10 cellular contexts compared by ENCODE assay signal in genomic region chr18:62596145-62597005, GRCh38.
DNase-seq lines count a peak whose midpoint lies in the region; ATAC-seq and TF ChIP-seq lines count a peak whose summit lies in the region.
"Had no signal": no experiment of that assay in that cellular context is flagged by ENCODE, and none has a peak within 500 bp of the region (broad histone marks: within the 10 kb centered on the region; RNA-seq: fewer than 3 reads in every experiment).

No MANE protein-coding gene starts in this region.

- H3K79me1 ChIP-seq in neuronal stem cell (ENCODE audit: low read depth, low read length): no peaks in the 10 kb centered on the region

- no peak overlapping the region for H3K27ac ChIP-seq in neuronal stem cell (replicated peaks; ENCODE audit: low read length)
- H3K27ac ChIP-seq: thyroid gland had no signal

- H3K9ac ChIP-seq in neuronal stem cell (ENCODE audit: low read depth, low read length, poor library complexity): peak overlapping the region; percentile 83

- TF ChIP-seq CTCF in BJ (IDR thresholded peaks at IDR 0.05; ENCODE audit: insufficient read depth, low read depth, low read length) (no peak), fibroblast of the aortic adventitia (IDR thresholded peaks at IDR 0.05; ENCODE audit: insufficient read depth, low read length) (no peak)

- no CpG with 5 or more reads among the region's 90 CpGs for WGBS in neuronal stem cell (ENCODE audit: extremely low coverage in 2 of 2, insufficient read length in 2 of 2, insufficient replicate concordance in 1 of 2), 2 donors

- no peak overlapping the region for H4K91ac ChIP-seq in neuronal stem cell (ENCODE audit: low read depth, low read length, poor library complexity)

- peak overlapping the region; percentile 90 for H2AFZ ChIP-seq in neuronal stem cell (ENCODE audit: low read length)

- no peak overlapping the region for H2BK5ac ChIP-seq in neuronal stem cell (ENCODE audit: low read length)

- H3K36me3 ChIP-seq in BJ (ENCODE audit: control insufficient read depth, insufficient read depth, low read length) (no peaks in the 10 kb centered on the region), neuronal stem cell (replicated peaks in 1 of 2; ENCODE audit: control insufficient read depth in 2 of 2, insufficient read depth in 2 of 2, low read length in 2 of 2) (no peaks in the 10 kb centered on the region)
- H3K36me3 ChIP-seq: thyroid gland had no signal

- H2AK5ac ChIP-seq in neuronal stem cell (ENCODE audit: low read depth, low read length): no peak overlapping the region

- H3K23ac ChIP-seq in neuronal stem cell (ENCODE audit: low read depth, low read length, poor library complexity): peak overlapping the region; percentile 13

- H3K27me3 ChIP-seq in BJ (ENCODE audit: control insufficient read depth, insufficient read depth, low read length) (peaks cover 14% of the 10 kb centered on the region), neuronal stem cell (ENCODE audit: control insufficient read depth in 3 of 3, insufficient read depth in 3 of 3, low read depth in 1 of 3, low read length in 3 of 3) (peaks cover 4 to 48% (median 22%) of the 10 kb centered on the region in 3 experiments)

- DNase-seq in BJ (ENCODE audit: low read depth): no peak
- DNase-seq in NCI-H510A treated with DMSO at 0.1 percent for 48 hours (lab: John Stamatoyannopoulos, UW): peak; percentile 12
- no peak for DNase-seq in fibroblast of the aortic adventitia (ENCODE audit: low read depth)
- no peak for DNase-seq in neuronal stem cell (ENCODE audit: low spot score)
- DNase-seq in cerebellar cortex (ENCODE audit: low spot score): no peak
- no peak for DNase-seq in H4 (ENCODE audit: low spot score)
- DNase-seq: activated CD4-positive, alpha-beta T cell treated with anti-CD3 and anti-CD28 coated beads for 1 hour; thyroid gland had no signal

- no peak overlapping the region for H3K14ac ChIP-seq in neuronal stem cell (ENCODE audit: low read length)

- H3K4me2 ChIP-seq in neuronal stem cell (ENCODE audit: insufficient read depth, low read length, poor library complexity, severe bottlenecking): peak overlapping the region; percentile 86

- H2BK12ac ChIP-seq in neuronal stem cell (ENCODE audit: low read length): no peak overlapping the region

- no peak overlapping the region for H3K4ac ChIP-seq in neuronal stem cell (ENCODE audit: low read length)

- POLR2A ChIA-PET in BJ (lab: Charles Lee): no interaction called here

- H3K18ac ChIP-seq in neuronal stem cell (ENCODE audit: low read length): peak overlapping the region; percentile 89

- H2BK15ac ChIP-seq in neuronal stem cell (ENCODE audit: low read length): peak overlapping the region; percentile 97

- H3K4me3 ChIP-seq in BJ (ENCODE audit: low read depth, low read length) (peak overlapping the region; percentile 25), fibroblast of the aortic adventitia (ENCODE audit: low read depth, low read length) (peak overlapping the region; percentile 39), neuronal stem cell (ENCODE audit: low read length in 2 of 2) (peak overlapping the region; percentile 31 to 76)

- CTCF ChIA-PET in BJ (lab: Yijun Ruan, JAX): interaction anchor here (3.7 kb wide), 1 partner anchor 11 kb away, joined by 18 read pairs; no protein-coding TSS in a partner anchor

- H2BK120ac ChIP-seq in neuronal stem cell (ENCODE audit: low read depth, low read length): no peak overlapping the region

- no peaks in the 10 kb centered on the region for H3K4me1 ChIP-seq in neuronal stem cell (ENCODE audit: control insufficient read depth in 2 of 2, insufficient read depth in 1 of 2, low read depth in 1 of 2, low read length in 2 of 2)

- peaks cover 4 to 6% of the 10 kb centered on the region in 2 donors for H3K9me3 ChIP-seq in neuronal stem cell (replicated peaks in 1 of 2; ENCODE audit: control insufficient read depth in 2 of 2, insufficient read depth in 1 of 2, low read depth in 1 of 2, low read length in 2 of 2)
- H3K9me3 ChIP-seq: thyroid gland had no signal

- ATAC-seq in HG02642 (IDR thresholded peaks at IDR 0.05; ENCODE audit: poor library complexity, unreplicated experiment) (no peak), GM18519 (IDR thresholded peaks at IDR 0.05; ENCODE audit: low FRiP score, unreplicated experiment) (no peak)

- peak overlapping the region; percentile 86 for H4K8ac ChIP-seq in neuronal stem cell (ENCODE audit: low read depth, low read length)
